Comparison of ENCODE assay signal across 1 cellular context in genomic region chr13:78655007-78655406, GRCh38.
TF ChIP-seq lines count a peak whose summit lies in the region.

No MANE protein-coding gene starts in this region.

TF ChIP-seq in GM12878, 131 proteins besides CTCF, POLR2A, EP300 and RAD21:
- TF ChIP-seq JUNB (IDR thresholded peaks at IDR 0.05) (no peak), ZNF384 (IDR thresholded peaks at IDR 0.05; ENCODE audit: borderline replicate concordance, low read depth, low read length) (no peak), RBBP5 (conservative IDR thresholded peaks at IDR 0.05) (no peak), BACH1 (IDR thresholded peaks at IDR 0.05; ENCODE audit: borderline replicate concordance) (no peak), EED (IDR thresholded peaks at IDR 0.05; ENCODE audit: low read depth) (no peak), IKZF2 (IDR thresholded peaks at IDR 0.05) (no peak), SUZ12 (IDR thresholded peaks at IDR 0.05; ENCODE audit: unreplicated experiment) (no peak), USF1 (IDR thresholded peaks at IDR 0.05; ENCODE audit: borderline replicate concordance, extremely low read length, insufficient read depth, low read depth, low read length) (no peak), SKIL (IDR thresholded peaks at IDR 0.05; ENCODE audit: low read depth, poor library complexity, severe bottlenecking) (no peak), BRCA1 (IDR thresholded peaks at IDR 0.05; ENCODE audit: low read depth, low read length) (no peak), PRDM15 (CRISPR knock-in tag; IDR thresholded peaks at IDR 0.05) (no peak), RAD51 (IDR thresholded peaks at IDR 0.05) (no peak), DPF2 (IDR thresholded peaks at IDR 0.05) (no peak), JUND (IDR thresholded peaks at IDR 0.05; ENCODE audit: low read depth, low read length) (no peak), MEF2A (IDR thresholded peaks at IDR 0.05; ENCODE audit: insufficient read depth, low read depth, low read length) (no peak), TCF12 (IDR thresholded peaks at IDR 0.05; ENCODE audit: low read depth, low read length) (no peak), HDGF (IDR thresholded peaks at IDR 0.05) (no peak)
